Comparison of ENCODE assay signal across 1 cellular context in genomic region chr1:112322018-112322417, GRCh38.
TF ChIP-seq lines count a peak whose summit lies in the region.

No MANE protein-coding gene starts in this region.

TF ChIP-seq in K562, 482 proteins besides CTCF, POLR2A, EP300 and RAD21 (continued from another document and continues in another):
- TF ChIP-seq MGA (IDR thresholded peaks at IDR 0.05) = peak; percentile 99
- peak; percentile 32; the same call in 1 of the 2 replicates for TF ChIP-seq TEAD4 (IDR thresholded peaks at IDR 0.05; ENCODE audit: low read length)
- no peak for TF ChIP-seq TEAD4 (CRISPR knock-in tag; IDR thresholded peaks at IDR 0.05; ENCODE audit: borderline replicate concordance)
- no peak for TF ChIP-seq ZNF740 (CRISPR knock-in tag; IDR thresholded peaks at IDR 0.05)
- no peak for TF ChIP-seq ZNF740 (tag; IDR thresholded peaks at IDR 0.05)
- no peak for TF ChIP-seq GTF2F1 (IDR thresholded peaks at IDR 0.05; ENCODE audit: low read depth, low read length)
- no peak for TF ChIP-seq ESRRB (CRISPR knock-in tag; IDR thresholded peaks at IDR 0.05; ENCODE audit: borderline replicate concordance)
- TF ChIP-seq ZNF274 (IDR thresholded peaks at IDR 0.05; ENCODE audit: borderline replicate concordance, low read depth, low read length) = no peak
- TF ChIP-seq ZNF239 (CRISPR knock-in tag; IDR thresholded peaks at IDR 0.05) = peak; percentile 55; the same call in 1 of the 2 replicates
- TF ChIP-seq MBD2 (IDR thresholded peaks at IDR 0.05; ENCODE audit: borderline replicate concordance, low read depth) = no peak
- no peak for TF ChIP-seq CBX1 (IDR thresholded peaks at IDR 0.05; ENCODE audit: low read depth)
- TF ChIP-seq ELK1 (CRISPR knock-in tag; IDR thresholded peaks at IDR 0.05) = no peak
- no peak for TF ChIP-seq ZKSCAN1 (IDR thresholded peaks at IDR 0.05; ENCODE audit: low read depth, low read length)
- TF ChIP-seq TRIM24 (IDR thresholded peaks at IDR 0.05) = peak in 1 of 2 experiments; percentile 87; a peak in 2 of 4 replicates
- no peak for TF ChIP-seq SUPT5H (IDR thresholded peaks at IDR 0.05)
- TF ChIP-seq L3MBTL2 (IDR thresholded peaks at IDR 0.05) = peak; percentile 100
- TF ChIP-seq ELF2 (CRISPR knock-in tag; IDR thresholded peaks at IDR 0.05) = 0 out of 2 replicates have a peak, but pooled peaks have one; percentile 69
- TF ChIP-seq YBX1 (IDR thresholded peaks at IDR 0.05) = no peak
- no peak for TF ChIP-seq KDM2B (CRISPR knock-in tag; IDR thresholded peaks at IDR 0.05)
- TF ChIP-seq TOE1 (IDR thresholded peaks at IDR 0.05; ENCODE audit: borderline replicate concordance) = peak; percentile 59; the same call in 1 of the 2 replicates
- TF ChIP-seq TOE1 (CRISPR knock-in tag; IDR thresholded peaks at IDR 0.05; ENCODE audit: borderline replicate concordance, low read depth) = no peak
- TF ChIP-seq VEZF1 (CRISPR knock-in tag; IDR thresholded peaks at IDR 0.05) = 0 out of 2 replicates have a peak, but pooled peaks have one; percentile 19
- TF ChIP-seq ZNF609 (CRISPR knock-in tag; IDR thresholded peaks at IDR 0.05; ENCODE audit: borderline replicate concordance) = no peak
- TF ChIP-seq POU5F1 (IDR thresholded peaks at IDR 0.05; ENCODE audit: borderline replicate concordance, low read depth, low read length, partially characterized antibody) = no peak
- TF ChIP-seq ZNF717 (CRISPR knock-in tag; IDR thresholded peaks at IDR 0.05) = no peak
- TF ChIP-seq PKNOX1 (IDR thresholded peaks at IDR 0.05) = no peak; the same call in 1 of the 2 replicates
- TF ChIP-seq HMBOX1 (IDR thresholded peaks at IDR 0.05) = no peak
- peak; percentile 21; the same call in 1 of the 2 replicates for TF ChIP-seq LEF1 (IDR thresholded peaks at IDR 0.05)
- no peak for TF ChIP-seq CREBBP (IDR thresholded peaks at IDR 0.05; ENCODE audit: low read depth, low read length)
- peak; percentile 76 for TF ChIP-seq E2F8 (IDR thresholded peaks at IDR 0.05; ENCODE audit: low read depth, partially characterized antibody)
- no peak for TF ChIP-seq FOXK2 (conservative IDR thresholded peaks at IDR 0.05 in 1 of 2, IDR thresholded peaks at IDR 0.05 in 1 of 2; ENCODE audit: low read depth in 2 of 2)
